8 cellular contexts compared by ENCODE assay signal in the genomic region with DNA sequence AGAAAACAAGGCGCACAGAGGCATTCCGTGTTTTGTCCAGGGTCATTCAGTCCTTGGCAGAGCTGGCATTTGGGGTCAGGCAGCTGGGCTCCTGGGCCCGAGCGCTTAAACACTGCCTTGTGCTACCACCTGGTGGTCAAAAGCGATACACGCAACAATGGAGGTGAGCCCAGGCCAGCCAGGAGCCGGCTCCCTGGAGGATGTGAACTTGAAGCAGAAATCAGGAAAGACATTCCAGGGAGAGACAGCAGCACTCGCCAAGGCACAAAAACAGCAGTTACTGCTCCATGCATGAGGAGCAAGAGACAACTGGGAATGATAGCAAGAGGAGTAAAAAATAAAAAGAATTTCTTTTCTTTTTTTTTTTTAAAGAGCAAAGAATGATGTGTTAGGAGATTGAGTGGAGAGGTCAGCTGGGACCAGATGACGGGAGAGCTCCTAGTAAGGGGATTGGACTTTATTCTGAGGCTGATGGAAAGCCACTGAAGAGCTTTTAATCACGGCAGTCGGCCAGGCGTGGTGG. TPM values are rescaled to one million over a fixed set of nuclear protein-coding genes. Genes with fewer than 3 reads are reported as not detected.
DNase-seq lines count a peak whose midpoint lies in the region; ATAC-seq, FAIRE-seq and TF ChIP-seq lines count a peak whose summit lies in the region.

No MANE protein-coding gene starts in this region.

- intact Hi-C loops in A673 (cut with micrococcal nuclease; ENCODE audit: unreplicated experiment), result loop anchor here (1.0 to 5.0 kb wide), 5 partner anchors 108 to 634 kb away; no protein-coding TSS in a partner anchor
- intact Hi-C loops in left colon (cut with DNase I, micrococcal nuclease), result loop anchor here in 1 of 2 donors (5.0 to 10.0 kb wide), 3 partner anchors 109 to 362 kb away; a partner anchor contains a TSS

- ATAC-seq in GM18498 (IDR thresholded peaks at IDR 0.05; ENCODE audit: unreplicated experiment) (peak; percentile 99), HG02870 (IDR thresholded peaks at IDR 0.05; ENCODE audit: unreplicated experiment) (peak; percentile 99), left colon (peak; percentile 64)

- POLR2A ChIA-PET in A673 (lab: Charles Lee; ENCODE audit: low non-redundant PET), result no interaction called here

- TF ChIP-seq CTCF in A673 (conservative IDR thresholded peaks at IDR 0.05; ENCODE audit: low read depth, low read length) (peak; percentile 92), WI38 (IDR thresholded peaks at IDR 0.05; ENCODE audit: low read depth, low read length) (peak; percentile 73), bronchial epithelial cell (IDR thresholded peaks at IDR 0.05; ENCODE audit: insufficient read depth, low read length, severe bottlenecking) (peak; percentile 85)

- FAIRE-seq in bronchial epithelial cell (lab: Jason Lieb, UNC), result no peak

- no peak overlapping the region for H3K27ac ChIP-seq in A673 (ENCODE audit: low read depth, low read length, poor library complexity, severe bottlenecking)

- H3K27me3 ChIP-seq in A673 (replicated peaks; ENCODE audit: insufficient read depth, low read depth, low read length, poor library complexity) (no peaks in the 10 kb centered on the region), bronchial epithelial cell (ENCODE audit: control insufficient read depth, insufficient read depth, low read length) (no peaks in the 10 kb centered on the region)

- CTCF ChIA-PET in A673 (lab: Charles Lee), result interaction anchor here (0.5 to 1.9 kb wide), 9 partner anchors 14 to 636 kb away, joined by 3 to 23 read pairs (median 5); no protein-coding TSS in a partner anchor

- DNase-seq in A673 (ENCODE audit: low spot score) (peak; percentile 79), NCI-H2029 (lab: John Stamatoyannopoulos, UW) (peak; percentile 61), bronchial epithelial cell (ENCODE audit: low read depth) (peak; percentile 62), left colon (peak; percentile 70 to 85)
- peak; percentile 53 to 59 for DNase-seq in stimulated activated CD4-positive, alpha-beta T cell treated with anti-CD3 and anti-CD28 coated beads, Interleukin-2, amount 100 ng/mL, for 48 hours

- H3K36me3 ChIP-seq in A673 (ENCODE audit: insufficient read depth, low read length, poor library complexity, severe bottlenecking), result no peaks in the 10 kb centered on the region
- no peaks in the 10 kb centered on the region for H3K36me3 ChIP-seq in bronchial epithelial cell (ENCODE audit: control insufficient read depth, insufficient read depth, low read length)

- H3K4me3 ChIP-seq in A673 (ENCODE audit: low read depth, low read length, poor library complexity, severe bottlenecking), result no peak overlapping the region
- H3K4me3 ChIP-seq in WI38 (ENCODE audit: low read depth, low read length), result no peak overlapping the region
- H3K4me3 ChIP-seq in bronchial epithelial cell (ENCODE audit: low read depth, low read length), result no peak overlapping the region

- no TSS peak for BruUV-seq in A673 (replicated peaks; lab: Mats Ljungman, UMichigan)

- H3K4me1 ChIP-seq in A673 (ENCODE audit: insufficient read depth, low read length, poor library complexity, severe bottlenecking), result peaks cover 9% of the 10 kb centered on the region

- no peaks in the 10 kb centered on the region for H3K9me3 ChIP-seq in A673 (ENCODE audit: low read depth, low read length, poor library complexity, severe bottlenecking)

RNA-seq across cellular contexts. Expression of a gene that starts 20.7 kb away (rescaled TPM):
- total RNA-seq in A673 (2021) (not detected in 2 replicates), bronchial epithelial cell (not detected in 2 replicates), left colon (not detected)

RNA-seq across cellular contexts. Expression of a gene that starts 38.3 kb away (rescaled TPM):
- not detected in 2 replicates for total RNA-seq in A673 (2021)
- not detected in 2 replicates for total RNA-seq in bronchial epithelial cell
- total RNA-seq in left colon, result not detected

RNA-seq across cellular contexts. Expression of a gene that starts 41.9 kb away (rescaled TPM):
- total RNA-seq in A673 (2021) (not detected in 2 replicates), bronchial epithelial cell (not detected in 2 replicates), left colon (not detected)

RNA-seq across cellular contexts. Expression of a gene that starts 47.2 kb away (rescaled TPM):
- total RNA-seq in A673 (2021) (not detected in 2 replicates), bronchial epithelial cell (1.5 and 3.7 TPM in 2 replicates), left colon (10 to 100 TPM; 13.6 to 29.9 TPM)

RNA-seq across cellular contexts. Expression of a gene that starts 48.6 kb away (rescaled TPM):
- total RNA-seq in A673 (2021), result 4.2 and 4.4 TPM in 2 replicates
- total RNA-seq in bronchial epithelial cell, result not detected in 2 replicates
- 10 to 100 TPM in 1 of 2 donors, 1 to 10 TPM in 1; 8.5 to 15.2 TPM for total RNA-seq in left colon
